20 cellular contexts compared by ENCODE assay signal in genomic region chr10:78945838-78946237, GRCh38.
"Had no signal": no experiment of that assay in that cellular context is flagged by ENCODE, and none has a peak within 500 bp of the region (broad histone marks: within the 10 kb centered on the region; RNA-seq: fewer than 3 reads in every experiment).

No MANE protein-coding gene starts in this region.

- DNase-seq: activated CD4-positive, alpha-beta T cell treated with anti-CD3 and anti-CD28 coated beads, Interleukin-2, amount 10 ng/mL, durations not matched to agents 24 days and 14 days; activated CD8-positive, alpha-beta T cell treated with anti-CD3 and anti-CD28 coated beads for 36 hours; activated naive CD4-positive, alpha-beta T cell treated with Interleukin-2 at 50 U/mL for 16 hours; activated naive CD8-positive, alpha-beta T cell treated with anti-CD3 and anti-CD28 coated beads, Interleukin-2, amount 10 ng/mL, durations not matched to agents 7 days and 5 days; activated T-cell treated with anti-CD3 and anti-CD28 coated beads, Interleukin-2, amount 50 U/mL, for 1 hour; amygdala; body of pancreas; central memory CD4-positive, alpha-beta T cell; dorsolateral prefrontal cortex; left cardiac atrium; nephron progenitor cell; stimulated activated CD4-positive, alpha-beta T cell treated with anti-CD3 and anti-CD28 coated beads, Interleukin-4, amount 100 ng/mL, for 24 hours; stomach; T-cell; T-helper 9 cell had no signal

- H3K36me3 Mint-ChIP-seq: activated naive CD8-positive, alpha-beta T cell treated with anti-CD3 and anti-CD28 coated beads, Interleukin-2, amount 10 ng/mL, durations not matched to agents 7 days and 5 days; stimulated activated effector memory CD8-positive, alpha-beta T cell treated with anti-CD3 and anti-CD28 coated beads, Interleukin-12 subunit alpha, Interleukin-12 subunit beta, amount 100 ng/mL, for 72 hours had no signal

- H3K36me3 ChIP-seq: prostate gland, stomach, tibial nerve had no signal

- H3K27ac Mint-ChIP-seq: activated CD4-positive, alpha-beta T cell treated with anti-CD3 and anti-CD28 coated beads, Interleukin-2, amount 10 ng/mL, durations not matched to agents 24 days and 14 days; activated CD8-positive, alpha-beta T cell treated with anti-CD3 and anti-CD28 coated beads for 36 hours; activated naive CD8-positive, alpha-beta T cell treated with anti-CD3 and anti-CD28 coated beads, Interleukin-2, amount 10 ng/mL, durations not matched to agents 7 days and 5 days; activated T-helper 17 cell treated with anti-CD3 and anti-CD28 coated beads, Interleukin-2, amount 50 U/mL, for 72 hours; nephron progenitor cell; stimulated activated effector memory CD8-positive, alpha-beta T cell treated with anti-CD3 and anti-CD28 coated beads, Interleukin-12 subunit alpha, Interleukin-12 subunit beta, amount 100 ng/mL, for 72 hours had no signal

- H3K27me3 ChIP-seq: body of pancreas, dorsolateral prefrontal cortex, stomach, tibial nerve had no signal

- ATAC-seq: activated CD8-positive, alpha-beta T cell treated with anti-CD3 and anti-CD28 coated beads for 36 hours; activated T-helper 17 cell treated with anti-CD3 and anti-CD28 coated beads, Interleukin-2, amount 50 U/mL, for 72 hours; body of pancreas; left cardiac atrium; right cardiac atrium; stimulated activated effector memory CD8-positive, alpha-beta T cell treated with anti-CD3 and anti-CD28 coated beads, Interleukin-12 subunit alpha, Interleukin-12 subunit beta, amount 100 ng/mL, for 72 hours had no signal

- H3K9me3 ChIP-seq: body of pancreas, prostate gland had no signal

- H3K27me3 Mint-ChIP-seq: activated CD8-positive, alpha-beta T cell treated with anti-CD3 and anti-CD28 coated beads for 36 hours; activated T-helper 17 cell treated with anti-CD3 and anti-CD28 coated beads, Interleukin-2, amount 50 U/mL, for 72 hours; T-cell had no signal

- H3K4me3 ChIP-seq: body of pancreas, dorsolateral prefrontal cortex, prostate gland, stomach, tibial nerve had no signal

- H3K4me1 Mint-ChIP-seq: activated naive CD8-positive, alpha-beta T cell treated with anti-CD3 and anti-CD28 coated beads, Interleukin-2, amount 10 ng/mL, durations not matched to agents 7 days and 5 days; activated T-helper 17 cell treated with anti-CD3 and anti-CD28 coated beads, Interleukin-2, amount 50 U/mL, for 72 hours; stimulated activated effector memory CD8-positive, alpha-beta T cell treated with anti-CD3 and anti-CD28 coated beads, Interleukin-12 subunit alpha, Interleukin-12 subunit beta, amount 100 ng/mL, for 72 hours had no signal

- H3K4me3 Mint-ChIP-seq: activated CD4-positive, alpha-beta T cell treated with anti-CD3 and anti-CD28 coated beads, Interleukin-2, amount 10 ng/mL, durations not matched to agents 24 days and 14 days; activated CD8-positive, alpha-beta T cell treated with anti-CD3 and anti-CD28 coated beads for 36 hours; activated naive CD8-positive, alpha-beta T cell treated with anti-CD3 and anti-CD28 coated beads, Interleukin-2, amount 10 ng/mL, durations not matched to agents 7 days and 5 days; activated T-helper 17 cell treated with anti-CD3 and anti-CD28 coated beads, Interleukin-2, amount 50 U/mL, for 72 hours; nephron progenitor cell; stimulated activated effector memory CD8-positive, alpha-beta T cell treated with anti-CD3 and anti-CD28 coated beads, Interleukin-12 subunit alpha, Interleukin-12 subunit beta, amount 100 ng/mL, for 72 hours; T-cell had no signal

- H3K9me3 Mint-ChIP-seq: activated CD4-positive, alpha-beta T cell treated with anti-CD3 and anti-CD28 coated beads, Interleukin-2, amount 10 ng/mL, durations not matched to agents 24 days and 14 days; activated T-helper 17 cell treated with anti-CD3 and anti-CD28 coated beads, Interleukin-2, amount 50 U/mL, for 72 hours; stimulated activated effector memory CD8-positive, alpha-beta T cell treated with anti-CD3 and anti-CD28 coated beads, Interleukin-12 subunit alpha, Interleukin-12 subunit beta, amount 100 ng/mL, for 72 hours had no signal

- H3K27ac ChIP-seq: body of pancreas had no signal

- H3K4me1 ChIP-seq: prostate gland had no signal
